In the genomic region with DNA sequence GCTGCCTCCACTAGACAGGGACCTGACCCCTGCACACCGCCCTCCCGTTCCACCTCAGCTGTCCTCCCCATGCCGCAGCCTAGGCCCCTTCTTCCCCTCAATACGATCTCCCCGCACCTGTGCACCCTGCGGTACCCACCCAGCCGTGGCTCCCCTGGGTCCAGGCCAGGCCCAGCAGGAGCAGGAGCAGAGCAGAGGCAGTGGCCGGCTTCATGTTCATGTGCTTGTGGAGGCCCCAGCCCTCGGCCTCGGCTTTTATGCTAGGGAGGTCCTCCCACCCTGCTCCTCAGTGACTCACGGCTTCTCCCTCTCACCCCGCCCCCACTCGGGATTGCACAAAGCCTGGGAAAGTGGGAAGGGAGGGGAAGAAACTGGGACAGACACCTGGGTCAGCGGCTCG, we compare ENCODE assay signal across 28 cellular contexts. TPM values are rescaled to one million over a fixed set of nuclear protein-coding genes. Genes with fewer than 3 reads are reported as not detected.
DNase-seq lines count a peak whose midpoint lies in the region; ATAC-seq, FAIRE-seq and TF ChIP-seq lines count a peak whose summit lies in the region.
"Had no signal": no experiment of that assay in that cellular context is flagged by ENCODE, and none has a peak within 500 bp of the region (broad histone marks: within the 10 kb centered on the region; RNA-seq: fewer than 3 reads in every experiment).

No MANE protein-coding gene starts in this region.

- CTCF ChIA-PET in K562 (lab: Yijun Ruan, JAX; ENCODE audit: low intra/inter-chr PET ratio): no interaction called here

- H3K4me2 ChIP-seq in K562 (ENCODE audit: insufficient read depth, low read length): no peak overlapping the region
- H3K4me2 ChIP-seq: neural progenitor cell had no signal

- H3K4me1 ChIP-seq in left ventricle myocardium inferior (peaks cover 7% of the 10 kb centered on the region), K562 (replicated peaks in 1 of 2; ENCODE audit: control insufficient read depth in 2 of 2, insufficient read depth in 2 of 2, low read length in 2 of 2) (peaks cover 7 to 18% of the 10 kb centered on the region in 2 experiments; a peak in 4 of 5 replicates), left lung (no peaks in the 10 kb centered on the region), right atrium auricular region (no peaks in the 10 kb centered on the region)
- H3K4me1 ChIP-seq: esophagus muscularis mucosa, neural progenitor cell had no signal

- in situ Hi-C loops in K562 (cut with MboI): no loop called here

- no peak for TF ChIP-seq RAD21 in K562 (CRISPR knock-in tag; conservative IDR thresholded peaks at IDR 0.05 in 1 of 2, IDR thresholded peaks at IDR 0.05 in 1 of 2)

- intact Hi-C loops in Right ventricle myocardium inferior (cut with DNase I): no loop called here
- intact Hi-C loops in left ventricle myocardium inferior (cut with micrococcal nuclease): no loop called here
- intact Hi-C loops in K562 (cut with micrococcal nuclease): no loop called here
- intact Hi-C loops in left lung (cut with DNase I): no loop called here

- H3K9me3 ChIP-seq in left ventricle myocardium inferior (replicated peaks): no peaks in the 10 kb centered on the region
- H3K9me3 ChIP-seq in K562 (replicated peaks; ENCODE audit: control insufficient read depth, insufficient read depth, low read depth, low read length): no peaks in the 10 kb centered on the region
- H3K9me3 ChIP-seq in left lung: no peaks in the 10 kb centered on the region
- H3K9me3 ChIP-seq in right atrium auricular region: no peaks in the 10 kb centered on the region
- H3K9me3 ChIP-seq: esophagus muscularis mucosa, mucosa of descending colon had no signal

- no peaks in the 10 kb centered on the region for H3K9me1 ChIP-seq in K562 (ENCODE audit: control insufficient read depth, insufficient read depth, low read length)

- no peak for TF ChIP-seq POLR2A in K562 (conservative IDR thresholded peaks at IDR 0.05)

- FAIRE-seq in K562 (lab: Jason Lieb, UNC) (no peak), urothelium cell line (lab: Jason Lieb, UNC) (no peak)

- no TSS peak for BruUV-seq in K562 (replicated peaks; lab: Mats Ljungman, UMichigan)

- H3K27me3 ChIP-seq in left ventricle myocardium inferior (ENCODE audit: low read depth) (peaks cover 12% of the 10 kb centered on the region), K562 (ENCODE audit: control insufficient read depth in 2 of 2, insufficient read depth in 2 of 2, low read length in 2 of 2) (peaks cover 37 to 85% of the 10 kb centered on the region in 2 experiments), left lung (peaks cover 0 to 9% of the 10 kb centered on the region in 2 donors), right atrium auricular region (no peaks in the 10 kb centered on the region)
- H3K27me3 ChIP-seq: neural progenitor cell had no signal

- no peaks in the 10 kb centered on the region for H3K79me2 ChIP-seq in K562 (ENCODE audit: control insufficient read depth, insufficient read depth, low read length)

- H3K9ac ChIP-seq in K562 (ENCODE audit: insufficient read depth in 1 of 2, low read depth in 2 of 2, low read length in 2 of 2): no peak overlapping the region; a peak in 1 of 4 replicates
- H3K9ac ChIP-seq: neural progenitor cell had no signal

- H2AFZ ChIP-seq in K562 (ENCODE audit: low read depth, low read length): no peak overlapping the region
- H2AFZ ChIP-seq: neural progenitor cell had no signal

- ATAC-seq in Right ventricle myocardium inferior: peak; percentile 10
- ATAC-seq in K562: no peak
- ATAC-seq in left lung: peak; percentile 47
- ATAC-seq: activated CD4-positive, CD25-positive, alpha-beta regulatory T cell treated with anti-CD3 and anti-CD28 coated beads, Interleukin-2, amount 50 U/mL, for 24 hours; activated T-cell treated with anti-CD3 and anti-CD28 coated beads, Interleukin-2, amount 50 U/mL, for 4 hours; mucosa of descending colon had no signal

- POLR2A ChIA-PET in K562 (lab: Yijun Ruan, JAX): interaction anchor here (0.6 to 1.2 kb wide), 3 partner anchors 10 to 377 kb away, joined by 3 to 4 read pairs (median 4); no protein-coding TSS in a partner anchor

- H3K4me3 ChIP-seq in left ventricle myocardium inferior (no peak overlapping the region), K562 (no peak overlapping the region), left lung (no peak overlapping the region), right atrium auricular region (no peak overlapping the region)
- H3K4me3 ChIP-seq: esophagus muscularis mucosa, mucosa of descending colon, neural progenitor cell had no signal

- peaks cover 18% of the 10 kb centered on the region; the same call in 1 of the 2 replicates for H4K20me1 ChIP-seq in K562 (replicated peaks; ENCODE audit: control insufficient read depth, insufficient read depth, low read length)

- TF ChIP-seq CTCF in left ventricle myocardium inferior (IDR thresholded peaks at IDR 0.05; ENCODE audit: borderline replicate concordance) (no peak), K562 (IDR thresholded peaks at IDR 0.05 in 2 of 3, conservative IDR thresholded peaks at IDR 0.05 in 1 of 3; ENCODE audit: insufficient read depth in 2 of 3, low read depth in 1 of 3, low read length in 3 of 3) (no peak), left lung (IDR thresholded peaks at IDR 0.05) (no peak), right atrium auricular region (IDR thresholded peaks at IDR 0.05) (no peak)

- no peak overlapping the region for H3K27ac ChIP-seq in left ventricle myocardium inferior (replicated peaks)
- H3K27ac ChIP-seq in K562 (ENCODE audit: extremely low read depth, low read depth, low read length): no peak overlapping the region
- no peak overlapping the region for H3K27ac ChIP-seq in left lung
- no peak overlapping the region for H3K27ac ChIP-seq in right atrium auricular region
- H3K27ac ChIP-seq: esophagus muscularis mucosa, neural progenitor cell had no signal

- no peak for TF ChIP-seq EP300 in K562 (IDR thresholded peaks at IDR 0.05; ENCODE audit: low read length)

- H3K36me3 ChIP-seq in left ventricle myocardium inferior (no peaks in the 10 kb centered on the region), K562 (ENCODE audit: control insufficient read depth, insufficient read depth, low read length) (no peaks in the 10 kb centered on the region), left lung (no peaks in the 10 kb centered on the region), right atrium auricular region (no peaks in the 10 kb centered on the region)
- H3K36me3 ChIP-seq: esophagus muscularis mucosa, neural progenitor cell had no signal

- 9% methylated on average over 12 of the region's 15 CpGs for WGBS in K562 (ENCODE audit: insufficient coverage, low coverage, missing lambda C conversion rate)

- DNase-seq in Right ventricle myocardium inferior (ENCODE audit: missing footprints): no peak
- DNase-seq in left ventricle myocardium inferior: no peak
- DNase-seq in K562 (ENCODE audit: extremely low read depth in 1 of 4, low spot score in 3 of 4): no peak
- peak in 1 of 2 donors; percentile 75 for DNase-seq in left lung
- DNase-seq in urothelium cell line (ENCODE audit: low spot score): peak; percentile 57
- no peak for DNase-seq in right atrium auricular region (ENCODE audit: low spot score)
- no peak for DNase-seq in NCI-H1436 treated with DMSO at 0.1 percent for 48 hours (lab: John Stamatoyannopoulos, UW)
- DNase-seq in HT-29 (ENCODE audit: low spot score): no peak
- DNase-seq: 8988T; activated naive CD4-positive, alpha-beta T cell treated with anti-CD3 and anti-CD28 coated beads, Interleukin-2, amount 10 ng/mL, durations not matched to agents 7 days and 5 days; activated T-cell treated with anti-CD3 and anti-CD28 coated beads, Interleukin-2, amount 50 U/mL, for 4 hours; AML-193; DMS79 treated with DMSO at 0.1 percent for 48 hours; HFFc6; left ventricle myocardium superior; mucosa of descending colon; NCI-H1105 treated with DMSO at 0.1 percent for 48 hours; NCI-H510A treated with DMSO at 0.1 percent for 48 hours; stimulated activated CD4-positive, alpha-beta T cell treated with anti-CD3 and anti-CD28 coated beads, Interleukin-12 subunit alpha, Interleukin-12 subunit beta, amount 100 ng/mL, for 4 hours; stimulated activated CD8-positive, alpha-beta memory T cell treated with anti-CD3 and anti-CD28 coated beads, Interleukin-4, amount 100 ng/mL, for 48 hours had no signal

RNA-seq across cellular contexts. Expression of a gene that starts 11.4 kb away (rescaled TPM):
- total RNA-seq in Right ventricle myocardium inferior: not detected
- not detected for total RNA-seq in left ventricle myocardium inferior
- total RNA-seq in K562 (2011; cell fraction: chromatin; rRNA removed; ENCODE audit: low replicate concordance): not detected in 2 replicates
- not detected in 2 replicates for total RNA-seq in K562 (2011; cell fraction: nucleolus; rRNA removed)
- total RNA-seq in K562 (2011; cell fraction: nucleoplasm; rRNA removed): not detected in 2 replicates
- not detected in 2 replicates for total RNA-seq in K562 (2014; rRNA removed)
- not detected in 2 replicates for total RNA-seq in K562 (2014; rRNA removed; fragmentation: Illumina TruSeq; extraction: Trizol)
- total RNA-seq in K562 (2015; rRNA removed; fragmentation: Illumina TruSeq; extraction: Trizol): not detected in 2 replicates
- not detected in 2 replicates for total RNA-seq in K562 (2021)
- polyA plus RNA-seq in K562 (2011; rRNA removed): not detected in 2 replicates
- not detected in 2 replicates for polyA plus RNA-seq in K562 (2011; cell fraction: cytosol; rRNA removed)
- polyA plus RNA-seq in K562 (2011; cell fraction: nucleus; rRNA removed): not detected in 2 replicates
- not detected in 2 replicates for polyA plus RNA-seq in K562 (2012)
- not detected in 2 replicates for polyA plus RNA-seq in K562 (2014; fragmentation: Illumina TruSeq; extraction: Trizol)
- not detected for polyA plus RNA-seq in K562 (2014; fragmentation: Nextera tagmentation; extraction: Ambion mirVana)
- not detected in 2 replicates for polyA plus RNA-seq in K562 (2014; rRNA removed)
- polyA minus RNA-seq in K562 (2011; rRNA and poly(A)+ RNA removed): not detected in 2 replicates
- polyA minus RNA-seq in K562 (2011; cell fraction: cytosol; rRNA and poly(A)+ RNA removed): not detected in 2 replicates
- polyA minus RNA-seq in K562 (2011; cell fraction: nucleus; rRNA and poly(A)+ RNA removed): not detected in 2 replicates
- total RNA-seq in left lung: not detected
- total RNA-seq in right atrium auricular region: not detected
- total RNA-seq in HT-29 (2014; rRNA removed; shearing (Covaris generic)): not detected in 2 replicates
- total RNA-seq: activated T-cell treated with anti-CD3 and anti-CD28 coated beads, Interleukin-2, amount 50 U/mL, for 4 hours; aorta; esophagus muscularis mucosa; glomerular endothelial cell; HFFc6; left ventricle myocardium superior; LHCN-M2; mucosa of descending colon; RPMI7951; ureter had no signal
- polyA plus RNA-seq: aorta had no signal

RNA-seq across cellular contexts. Expression of a gene that starts 11.8 kb away (rescaled TPM):
- total RNA-seq in Right ventricle myocardium inferior (3.4 TPM), left ventricle myocardium inferior (7.9 TPM), K562 (2014; rRNA removed) (not detected in 2 replicates), K562 (2014; rRNA removed; fragmentation: Illumina TruSeq; extraction: Trizol) (not detected in 2 replicates), K562 (2015; rRNA removed; fragmentation: Illumina TruSeq; extraction: Trizol) (not detected in 2 replicates), K562 (2021) (0.53 TPM in 1 of 2 replicates, not detected in the other), left lung (100 to 1,000 TPM; 104 to 136 TPM), right atrium auricular region (10 to 100 TPM in 1 of 2 donors, 1 to 10 TPM in 1; 6.9 to 52.4 TPM)
- total RNA-seq in K562 (2011; cell fraction: chromatin; rRNA removed; ENCODE audit: low replicate concordance): 0.42 and 1.5 TPM in 2 replicates
- 0.67 TPM in 1 of 2 replicates, not detected in the other for total RNA-seq in K562 (2011; cell fraction: nucleolus; rRNA removed)
- 1.5 TPM in 1 of 2 replicates, not detected in the other for total RNA-seq in K562 (2011; cell fraction: nucleoplasm; rRNA removed)
- polyA plus RNA-seq in K562 (2011; rRNA removed) (0.36 and 0.65 TPM in 2 replicates), K562 (2014; fragmentation: Illumina TruSeq; extraction: Trizol) (not detected in 2 replicates), K562 (2014; fragmentation: Nextera tagmentation; extraction: Ambion mirVana) (not detected), K562 (2014; rRNA removed) (not detected in 2 replicates)
- polyA plus RNA-seq in K562 (2011; cell fraction: cytosol; rRNA removed): 1.3 and 1.6 TPM in 2 replicates
- 0.91 and 2.1 TPM in 2 replicates for polyA plus RNA-seq in K562 (2011; cell fraction: nucleus; rRNA removed)
- polyA plus RNA-seq in K562 (2012): 0.53 and 2.7 TPM in 2 replicates
- polyA minus RNA-seq in K562 (2011; rRNA and poly(A)+ RNA removed): not detected in 2 replicates
- polyA minus RNA-seq in K562 (2011; cell fraction: cytosol; rRNA and poly(A)+ RNA removed): not detected in 2 replicates
- polyA minus RNA-seq in K562 (2011; cell fraction: nucleus; rRNA and poly(A)+ RNA removed): 0.13 and 0.89 TPM in 2 replicates
- total RNA-seq in HT-29 (2014; rRNA removed; shearing (Covaris generic)): 7.0 and 8.6 TPM in 2 replicates
- total RNA-seq: glomerular endothelial cell, RPMI7951 had no signal

RNA-seq across cellular contexts. Expression of a gene that starts 26.4 kb away (rescaled TPM):
- not detected for total RNA-seq in Right ventricle myocardium inferior
- not detected for total RNA-seq in left ventricle myocardium inferior
- not detected in 2 replicates for total RNA-seq in K562 (2011; cell fraction: chromatin; rRNA removed; ENCODE audit: low replicate concordance)
- total RNA-seq in K562 (2011; cell fraction: nucleolus; rRNA removed): not detected in 2 replicates
- total RNA-seq in K562 (2011; cell fraction: nucleoplasm; rRNA removed): not detected in 2 replicates
- 0.05 TPM in 1 of 2 replicates, not detected in the other for total RNA-seq in K562 (2014; rRNA removed)
- total RNA-seq in K562 (2014; rRNA removed; fragmentation: Illumina TruSeq; extraction: Trizol): not detected in 2 replicates
- total RNA-seq in K562 (2015; rRNA removed; fragmentation: Illumina TruSeq; extraction: Trizol): not detected in 2 replicates
- not detected in 2 replicates for total RNA-seq in K562 (2021)
- not detected in 2 replicates for polyA plus RNA-seq in K562 (2011; rRNA removed)
- not detected in 2 replicates for polyA plus RNA-seq in K562 (2011; cell fraction: cytosol; rRNA removed)
- not detected in 2 replicates for polyA plus RNA-seq in K562 (2011; cell fraction: nucleus; rRNA removed)
- polyA plus RNA-seq in K562 (2012): not detected in 2 replicates
- not detected in 2 replicates for polyA plus RNA-seq in K562 (2014; fragmentation: Illumina TruSeq; extraction: Trizol)
- polyA plus RNA-seq in K562 (2014; fragmentation: Nextera tagmentation; extraction: Ambion mirVana): not detected
- polyA plus RNA-seq in K562 (2014; rRNA removed): not detected in 2 replicates
- polyA minus RNA-seq in K562 (2011; rRNA and poly(A)+ RNA removed): not detected in 2 replicates
- not detected in 2 replicates for polyA minus RNA-seq in K562 (2011; cell fraction: cytosol; rRNA and poly(A)+ RNA removed)
- not detected in 2 replicates for polyA minus RNA-seq in K562 (2011; cell fraction: nucleus; rRNA and poly(A)+ RNA removed)
- total RNA-seq in left lung: under 1 TPM in 1 of 2 donors, not detected in 1; 0.20 TPM
- total RNA-seq in right atrium auricular region: not detected
- total RNA-seq in HT-29 (2014; rRNA removed; shearing (Covaris generic)): not detected in 2 replicates
- total RNA-seq: activated T-cell treated with anti-CD3 and anti-CD28 coated beads, Interleukin-2, amount 50 U/mL, for 4 hours; aorta; esophagus muscularis mucosa; glomerular endothelial cell; left ventricle myocardium superior; LHCN-M2; mucosa of descending colon; RPMI7951; ureter had no signal

RNA-seq across cellular contexts. Expression of a gene that starts 31.6 kb away (rescaled TPM):
- total RNA-seq in Right ventricle myocardium inferior: not detected
- total RNA-seq in left ventricle myocardium inferior: not detected
- not detected in 2 replicates for total RNA-seq in K562 (2011; cell fraction: chromatin; rRNA removed; ENCODE audit: low replicate concordance)
- total RNA-seq in K562 (2011; cell fraction: nucleolus; rRNA removed): not detected in 2 replicates
- total RNA-seq in K562 (2011; cell fraction: nucleoplasm; rRNA removed): not detected in 2 replicates
- not detected in 2 replicates for total RNA-seq in K562 (2014; rRNA removed)
- total RNA-seq in K562 (2014; rRNA removed; fragmentation: Illumina TruSeq; extraction: Trizol): not detected in 2 replicates
- total RNA-seq in K562 (2015; rRNA removed; fragmentation: Illumina TruSeq; extraction: Trizol): not detected in 2 replicates
- not detected in 2 replicates for total RNA-seq in K562 (2021)
- polyA plus RNA-seq in K562 (2011; rRNA removed): 0.08 TPM in 1 of 2 replicates, not detected in the other
- polyA plus RNA-seq in K562 (2011; cell fraction: cytosol; rRNA removed): not detected in 2 replicates
- not detected in 2 replicates for polyA plus RNA-seq in K562 (2011; cell fraction: nucleus; rRNA removed)
- not detected in 2 replicates for polyA plus RNA-seq in K562 (2012)
- not detected in 2 replicates for polyA plus RNA-seq in K562 (2014; fragmentation: Illumina TruSeq; extraction: Trizol)
- polyA plus RNA-seq in K562 (2014; fragmentation: Nextera tagmentation; extraction: Ambion mirVana): not detected
- 0.12 TPM in 1 of 2 replicates, not detected in the other for polyA plus RNA-seq in K562 (2014; rRNA removed)
- polyA minus RNA-seq in K562 (2011; rRNA and poly(A)+ RNA removed): not detected in 2 replicates
- polyA minus RNA-seq in K562 (2011; cell fraction: cytosol; rRNA and poly(A)+ RNA removed): not detected in 2 replicates
- not detected in 2 replicates for polyA minus RNA-seq in K562 (2011; cell fraction: nucleus; rRNA and poly(A)+ RNA removed)
- total RNA-seq in left lung: not detected
- not detected for total RNA-seq in right atrium auricular region
- not detected in 2 replicates for total RNA-seq in HT-29 (2014; rRNA removed; shearing (Covaris generic))
- total RNA-seq: activated T-cell treated with anti-CD3 and anti-CD28 coated beads, Interleukin-2, amount 50 U/mL, for 4 hours; aorta; esophagus muscularis mucosa; glomerular endothelial cell; HFFc6; left ventricle myocardium superior; LHCN-M2; mucosa of descending colon; RPMI7951; ureter had no signal
- polyA plus RNA-seq: aorta had no signal

RNA-seq across cellular contexts. Expression of a gene that starts 43.7 kb away (rescaled TPM):
- 84.6 TPM for total RNA-seq in Right ventricle myocardium inferior
- total RNA-seq in left ventricle myocardium inferior: 84.3 TPM
- total RNA-seq in K562 (2011; cell fraction: chromatin; rRNA removed; ENCODE audit: low replicate concordance): 68.3 and 181 TPM in 2 replicates
- 322 and 336 TPM in 2 replicates for total RNA-seq in K562 (2011; cell fraction: nucleolus; rRNA removed)
- total RNA-seq in K562 (2011; cell fraction: nucleoplasm; rRNA removed): 256 and 280 TPM in 2 replicates
- 161 and 202 TPM in 2 replicates for total RNA-seq in K562 (2014; rRNA removed)
- 101 and 120 TPM in 2 replicates for total RNA-seq in K562 (2014; rRNA removed; fragmentation: Illumina TruSeq; extraction: Trizol)
- total RNA-seq in K562 (2015; rRNA removed; fragmentation: Illumina TruSeq; extraction: Trizol): 124 and 134 TPM in 2 replicates
- total RNA-seq in K562 (2021): 142 and 162 TPM in 2 replicates
- 189 and 205 TPM in 2 replicates for polyA plus RNA-seq in K562 (2011; rRNA removed)
- 306 and 458 TPM in 2 replicates for polyA plus RNA-seq in K562 (2011; cell fraction: cytosol; rRNA removed)
- polyA plus RNA-seq in K562 (2011; cell fraction: nucleus; rRNA removed): 165 and 200 TPM in 2 replicates
- 129 and 174 TPM in 2 replicates for polyA plus RNA-seq in K562 (2012)
- 156 and 158 TPM in 2 replicates for polyA plus RNA-seq in K562 (2014; fragmentation: Illumina TruSeq; extraction: Trizol)
- 10 to 100 TPM; 73.8 to 78.2 TPM for polyA plus RNA-seq in K562 (2014; fragmentation: Nextera tagmentation; extraction: Ambion mirVana)
- polyA plus RNA-seq in K562 (2014; rRNA removed): 194 and 231 TPM in 2 replicates
- polyA minus RNA-seq in K562 (2011; rRNA and poly(A)+ RNA removed): 135 and 206 TPM in 2 replicates
- 70.2 and 86.0 TPM in 2 replicates for polyA minus RNA-seq in K562 (2011; cell fraction: cytosol; rRNA and poly(A)+ RNA removed)
- 29.9 and 42.4 TPM in 2 replicates for polyA minus RNA-seq in K562 (2011; cell fraction: nucleus; rRNA and poly(A)+ RNA removed)
- total RNA-seq in left lung: 100 to 1,000 TPM in 1 of 2 donors, 10 to 100 TPM in 1; 98.3 to 112 TPM
- total RNA-seq in right atrium auricular region: 100 to 1,000 TPM in 1 of 2 donors, 10 to 100 TPM in 1; 93.3 to 106 TPM
- total RNA-seq in HT-29 (2014; rRNA removed; shearing (Covaris generic)): 184 and 206 TPM in 2 replicates
